ENCODE assay signal across 8 cellular contexts in the genomic region with DNA sequence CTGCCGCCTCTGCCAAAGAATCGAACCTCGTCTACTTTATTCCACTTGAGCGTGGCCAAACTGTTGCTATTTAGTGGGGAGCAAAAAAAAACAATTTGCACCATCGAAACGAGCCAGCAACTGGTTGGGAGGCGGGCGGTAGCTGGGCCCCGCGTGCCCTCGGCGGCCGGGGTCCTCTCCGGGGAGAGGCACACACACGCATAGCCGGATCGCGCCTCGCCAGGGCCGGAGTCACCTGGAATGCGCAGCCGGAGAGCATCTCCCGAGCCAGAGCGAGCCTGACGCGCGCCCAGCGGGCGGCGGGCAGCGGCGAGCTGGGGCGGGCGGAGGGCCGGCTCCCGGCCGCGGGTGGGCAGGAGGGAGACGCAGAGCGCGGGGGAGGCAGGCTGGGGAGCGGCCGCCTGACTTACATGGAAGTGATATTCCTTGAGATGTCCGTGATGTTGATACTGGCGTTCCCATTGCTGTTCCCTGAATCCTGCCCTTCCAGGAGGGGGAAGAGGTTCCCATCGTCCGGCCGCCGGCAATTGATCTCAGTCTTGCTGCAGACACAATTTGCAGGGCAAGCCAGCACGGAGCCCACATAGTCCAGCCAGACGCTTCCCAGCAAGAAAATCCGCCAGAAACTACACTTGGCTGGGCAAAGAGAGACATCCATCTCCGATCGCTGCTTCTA. TPM values are rescaled to one million over a fixed set of nuclear protein-coding genes. Genes with fewer than 3 reads are reported as not detected.
A peak's percentile ranks its signal among the peaks of the same experiment; 100 is the strongest.
DNase-seq lines count a peak whose midpoint lies in the region; ATAC-seq, FAIRE-seq and TF ChIP-seq lines count a peak whose summit lies in the region.

No MANE protein-coding gene starts in this region.

- WGBS in H1 (ENCODE audit: extremely low coverage in 1 of 2, insufficient coverage in 1 of 2, insufficient read length in 1 of 2, insufficient replicate concordance in 2 of 2, low coverage in 1 of 2, low lambda C conversion rate in 2 of 2, missing lambda C conversion rate in 1 of 2), 2 experiments, result 2% methylated on average over 32 of the region's 54 CpGs; no CpG with 5 or more reads in 1 of the 2 experiments

- no peak overlapping the region for H3K18ac ChIP-seq in H1 (ENCODE audit: extremely low read depth, low read length)

- no peaks in the 10 kb centered on the region for H3K79me1 ChIP-seq in H1 (ENCODE audit: low read depth, low read length)

- peak overlapping the region; percentile 80 to 94 for H3K4me2 ChIP-seq in H1 (ENCODE audit: insufficient read depth in 1 of 2, low read depth in 2 of 2, low read length in 2 of 2)

- no peak overlapping the region for H2BK12ac ChIP-seq in H1 (ENCODE audit: low read depth, low read length)

- POLR2A ChIA-PET in H1 (lab: Charles Lee; ENCODE audit: partially characterized antibody), result interaction anchor here (0.6 kb wide), 2 partner anchors 207 to 302 kb away, joined by 3 to 4 read pairs; no protein-coding TSS in a partner anchor

- DNase-seq in AG20443 (ENCODE audit: low spot score) (peak; percentile 90), MG63 (peak; percentile 36), H1 (ENCODE audit: low read depth in 1 of 2, low spot score in 2 of 2) (peak in 1 of 2 experiments; percentile 78), midbrain (lab: John Stamatoyannopoulos, UW) (peak; percentile 27), SW480 (ENCODE audit: low spot score) (no peak), NCI-H1436 treated with DMSO at 0.1 percent for 48 hours (lab: John Stamatoyannopoulos, UW) (no peak)
- no peak for DNase-seq in stimulated activated CD4-positive, alpha-beta T cell treated with anti-CD3 and anti-CD28 coated beads, Interleukin-2, amount 100 ng/mL, for 24 hours

- H4K8ac ChIP-seq in H1 (ENCODE audit: extremely low read depth, insufficient read depth, low read length), result peak overlapping the region; percentile 51; the same call in 1 of the 2 replicates

- H3K23me2 ChIP-seq in H1 (ENCODE audit: low read depth, low read length), result peaks cover 26% of the 10 kb centered on the region; the same call in 1 of the 2 replicates

- no peak for TF ChIP-seq CTCF in H1 (IDR thresholded peaks at IDR 0.05; ENCODE audit: control extremely low read depth in 1 of 3, insufficient read depth in 1 of 3, low read depth in 1 of 3, low read length in 3 of 3)

- no peak overlapping the region for H3K23ac ChIP-seq in H1 (ENCODE audit: insufficient read length)

- no peak overlapping the region for H3K27ac ChIP-seq in H1 (ENCODE audit: low read depth, low read length)

- no peak overlapping the region for H4K91ac ChIP-seq in H1 (replicated peaks; ENCODE audit: insufficient read length, low read length)

- H3K4me3 ChIP-seq in MG63, result 0 out of 2 replicates have a peak overlapping the region, but pooled peaks have one; percentile 18
- peak overlapping the region; percentile 62 to 80 (median 72) for H3K4me3 ChIP-seq in H1 (ENCODE audit: extremely low read depth in 1 of 4, insufficient read depth in 2 of 4, low read depth in 3 of 4, low read length in 4 of 4)

- TF ChIP-seq POLR2A in H1 (IDR thresholded peaks at IDR 0.05; ENCODE audit: control extremely low read depth in 1 of 2, low read depth in 2 of 2, low read length in 2 of 2), result no peak

- H2BK5ac ChIP-seq in H1 (ENCODE audit: low read depth, low read length), result no peak overlapping the region

- H4K20me1 ChIP-seq in H1 (replicated peaks in 1 of 2; ENCODE audit: control insufficient read depth in 1 of 2, insufficient read depth in 2 of 2, low read length in 2 of 2), result peaks cover 0 to 2% of the 10 kb centered on the region in 2 experiments

- H3K56ac ChIP-seq in H1 (replicated peaks; ENCODE audit: insufficient read length, low read depth, low read length), result no peak overlapping the region

- no peak for ATAC-seq in HG03571 (IDR thresholded peaks at IDR 0.05; ENCODE audit: unreplicated experiment)

- TF ChIP-seq EP300 in H1 (IDR thresholded peaks at IDR 0.05; ENCODE audit: borderline replicate concordance in 1 of 2, low read depth in 2 of 2, low read length in 2 of 2), result no peak

- H3K9me3 ChIP-seq in MG63, result no peaks in the 10 kb centered on the region
- H3K9me3 ChIP-seq in H1 (ENCODE audit: insufficient read depth in 2 of 2, low read depth in 1 of 2, low read length in 1 of 2), result no peaks in the 10 kb centered on the region

- no peak for TF ChIP-seq RAD21 in H1 (IDR thresholded peaks at IDR 0.05 in 1 of 2, conservative IDR thresholded peaks at IDR 0.05 in 1 of 2; ENCODE audit: low read depth in 2 of 2, low read length in 2 of 2)

- no peaks in the 10 kb centered on the region for H3K79me2 ChIP-seq in H1 (ENCODE audit: control insufficient read depth in 1 of 2, insufficient read depth in 2 of 2, low read length in 2 of 2)

- H3K27me3 ChIP-seq in MG63 (peaks cover 27% of the 10 kb centered on the region), H1 (replicated peaks in 1 of 4; ENCODE audit: control insufficient read depth in 3 of 4, extremely low read depth in 1 of 4, insufficient read depth in 3 of 4, low read length in 3 of 4) (peaks cover 21 to 47% (median 35%) of the 10 kb centered on the region in 4 experiments)

- H2AFZ ChIP-seq in H1 (ENCODE audit: low read length), result 0 out of 2 replicates have a peak overlapping the region, but pooled peaks have one; percentile 47

- FAIRE-seq in H1 (lab: Jason Lieb, UNC), result no peak

- H3K14ac ChIP-seq in H1 (ENCODE audit: insufficient read length), result no peak overlapping the region

- CTCF ChIA-PET in H1 (lab: Charles Lee; ENCODE audit: partially characterized antibody), result interaction anchor here (0.8 to 6.2 kb wide), 4 partner anchors 9 to 195 kb away, joined by 4 to 45 read pairs (median 11); no protein-coding TSS in a partner anchor

- H2BK20ac ChIP-seq in H1 (ENCODE audit: low read length), result no peak overlapping the region

- H3K4ac ChIP-seq in H1 (replicated peaks; ENCODE audit: insufficient read length, low read depth, low read length), result no peak overlapping the region

- no peaks in the 10 kb centered on the region for H3K36me3 ChIP-seq in MG63
- no peaks in the 10 kb centered on the region for H3K36me3 ChIP-seq in H1 (ENCODE audit: control insufficient read depth in 2 of 4, insufficient read depth in 4 of 4, low read length in 3 of 4)

- no peak overlapping the region for H2BK120ac ChIP-seq in H1 (replicated peaks; ENCODE audit: low read depth, low read length)

- H4K5ac ChIP-seq in H1 (ENCODE audit: insufficient read length, low read depth, low read length), result no peak overlapping the region

- H2BK15ac ChIP-seq in H1 (ENCODE audit: low read length), result no peak overlapping the region

- 0 out of 7 replicates have a peak overlapping the region, but pooled peaks of 1 of the 4 experiments have one; percentile 19 for H3K9ac ChIP-seq in H1 (replicated peaks in 1 of 4; ENCODE audit: extremely low read depth in 1 of 4, low read depth in 3 of 4, low read length in 3 of 4)

- peaks cover 0 to 5% (median 3%) of the 10 kb centered on the region in 4 experiments; a peak in 6 of 7 replicates for H3K4me1 ChIP-seq in H1 (replicated peaks in 1 of 4; ENCODE audit: control insufficient read depth in 3 of 4, insufficient read depth in 4 of 4, low read length in 3 of 4)

- H2AK5ac ChIP-seq in H1 (ENCODE audit: low read depth, low read length), result no peak overlapping the region

TF ChIP-seq in H1, 55 proteins besides CTCF, POLR2A, EP300 and RAD21 (continues in another document):
- TF ChIP-seq BCL11A (IDR thresholded peaks at IDR 0.05; ENCODE audit: low read depth in 2 of 2, low read length in 2 of 2), result no peak
- no peak for TF ChIP-seq CEBPB (IDR thresholded peaks at IDR 0.05; ENCODE audit: low read depth, low read length)
- no peak for TF ChIP-seq TAF7 (optimal IDR thresholded peaks at IDR 0.05; ENCODE audit: borderline replicate concordance, low read depth, low read length)
- TF ChIP-seq CBX8 (IDR thresholded peaks at IDR 0.05; ENCODE audit: borderline replicate concordance, low read depth, low read length), result no peak
- TF ChIP-seq NRF1 (IDR thresholded peaks at IDR 0.05; ENCODE audit: low read depth, low read length), result no peak
- TF ChIP-seq TEAD4 (IDR thresholded peaks at IDR 0.05; ENCODE audit: low read depth, low read length), result peak; percentile 86
- TF ChIP-seq TAF1 (IDR thresholded peaks at IDR 0.05; ENCODE audit: low read depth, low read length), result no peak; the same call in 1 of the 2 replicates
- no peak for TF ChIP-seq SIX5 (IDR thresholded peaks at IDR 0.05; ENCODE audit: low read depth, low read length)
- TF ChIP-seq EZH2 (IDR thresholded peaks at IDR 0.05; ENCODE audit: low read depth, low read length, severe bottlenecking), result peak; percentile 79
- TF ChIP-seq EGR1 (IDR thresholded peaks at IDR 0.05; ENCODE audit: borderline replicate concordance, low read depth, low read length), result no peak
- TF ChIP-seq MAFK (IDR thresholded peaks at IDR 0.05; ENCODE audit: low read depth, low read length), result no peak
- peak; percentile 86 for TF ChIP-seq SUZ12 (IDR thresholded peaks at IDR 0.05; ENCODE audit: low read length)
- TF ChIP-seq, protein P1, sequence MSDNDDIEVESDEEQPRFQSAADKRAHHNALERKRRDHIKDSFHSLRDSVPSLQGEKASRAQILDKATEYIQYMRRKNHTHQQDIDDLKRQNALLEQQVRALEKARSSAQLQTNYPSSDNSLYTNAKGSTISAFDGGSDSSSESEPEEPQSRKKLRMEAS (IDR thresholded peaks at IDR 0.05), result peak; percentile 33; the same call in 1 of the 2 replicates
- 0 out of 4 replicates have a peak, but pooled peaks of 1 of the 2 experiments have one; percentile 16 for TF ChIP-seq SIN3A (conservative IDR thresholded peaks at IDR 0.05 in 1 of 2, IDR thresholded peaks at IDR 0.05 in 1 of 2; ENCODE audit: low read depth in 1 of 2, low read length in 2 of 2)
- TF ChIP-seq CREB1 (IDR thresholded peaks at IDR 0.05), result no peak

RNA-seq across cellular contexts. Expression of a gene that starts 0.9 kb away (rescaled TPM):
- total RNA-seq in MG63 (2014; rRNA removed; shearing (Covaris generic); ENCODE audit: low replicate concordance), result 4.0 TPM in 1 of 2 replicates, not detected in the other
- 4.5 and 4.6 TPM in 2 replicates for total RNA-seq in H1 (2021; fragmentation: NEBNext Ultra II Directional; extraction: Animal tissue kit (Norgen Biotek cat#: 25700))
- polyA plus RNA-seq in H1 (2011; rRNA removed), result 6.8 and 7.4 TPM in 2 replicates
- 6.6 TPM for polyA plus RNA-seq in H1 (2011; cell fraction: cytosol; rRNA removed)
- 15.9 TPM for polyA plus RNA-seq in H1 (2011; cell fraction: nucleus; rRNA removed)
- 2.3 to 4.3 TPM (median 3.8 TPM) in 4 replicates for polyA plus RNA-seq in H1 (2012, experiment 1 of 2)
- polyA plus RNA-seq in H1 (2012, experiment 2 of 2), result 2.0 TPM
- polyA plus RNA-seq in H1 (2013, experiment 1 of 2), result 3.3 TPM
- 3.0 TPM for polyA plus RNA-seq in H1 (2013, experiment 2 of 2)
- 13.5 and 15.7 TPM in 2 replicates for polyA minus RNA-seq in H1 (2011; rRNA and poly(A)+ RNA removed)
- polyA minus RNA-seq in H1 (2011; cell fraction: cytosol; rRNA and poly(A)+ RNA removed), result 13.7 TPM
- polyA minus RNA-seq in H1 (2011; cell fraction: nucleus; rRNA and poly(A)+ RNA removed), result 10.5 TPM

Comparison
In these comparisons a context has a peak if more than half of its experiments do, and no peak if none do; other contexts are left out.
1. DNase-seq: peak in AG20443 (single experiment), MG63 (single experiment) and midbrain (single experiment); none in SW480 (single experiment), stimulated activated CD4-positive, alpha-beta T cell treated with anti-CD3 and anti-CD28 coated beads, Interleukin-2, amount 100 ng/mL, for 24 hours (0 of 2) and NCI-H1436 treated with DMSO at 0.1 percent for 48 hours (single experiment).